In genomic region chr3:138936763-138937689, GRCh38 we compare ENCODE assay signal across 9 cellular contexts. TPM values are rescaled to one million over a fixed set of nuclear protein-coding genes. Genes with fewer than 3 reads are reported as not detected.
DNase-seq lines count a peak whose midpoint lies in the region; ATAC-seq lines count a peak whose summit lies in the region.
"Had no signal": no experiment of that assay in that cellular context is flagged by ENCODE, and none has a peak within 500 bp of the region (broad histone marks: within the 10 kb centered on the region; RNA-seq: fewer than 3 reads in every experiment).

No MANE protein-coding gene starts in this region.

- peak overlapping the region; percentile 12 for H3K27ac Mint-ChIP-seq in activated CD4-positive, alpha-beta T cell treated with anti-CD3 and anti-CD28 coated beads, Interleukin-2, amount 10 ng/mL, durations not matched to agents 24 days and 14 days
- H3K27ac Mint-ChIP-seq in activated CD4-positive, alpha-beta T cell treated with anti-CD3 and anti-CD28 coated beads, Interleukin-2, amount 10 ng/mL, durations not matched to agents 7 days and 5 days: no peak overlapping the region
- no peak overlapping the region for H3K27ac Mint-ChIP-seq in activated T-cell treated with anti-CD3 and anti-CD28 coated beads, Interleukin-2, amount 50 U/mL, for 72 hours
- H3K27ac Mint-ChIP-seq in stimulated activated effector memory CD8-positive, alpha-beta T cell treated with anti-CD3 and anti-CD28 coated beads, Interleukin-12 subunit alpha, Interleukin-12 subunit beta, amount 100 ng/mL, for 72 hours: no peak overlapping the region
- H3K27ac Mint-ChIP-seq: progenitor cell of endocrine pancreas had no signal

- peaks cover 85% of the 10 kb centered on the region for H3K27me3 ChIP-seq in iPS-18a (ENCODE audit: control insufficient read depth, insufficient read depth, low read length)

- no peaks in the 10 kb centered on the region for H3K9me3 Mint-ChIP-seq in activated CD4-positive, alpha-beta T cell treated with anti-CD3 and anti-CD28 coated beads, Interleukin-2, amount 10 ng/mL, durations not matched to agents 24 days and 14 days
- no peaks in the 10 kb centered on the region for H3K9me3 Mint-ChIP-seq in activated CD4-positive, alpha-beta T cell treated with anti-CD3 and anti-CD28 coated beads, Interleukin-2, amount 10 ng/mL, durations not matched to agents 7 days and 5 days
- no peaks in the 10 kb centered on the region for H3K9me3 Mint-ChIP-seq in activated T-cell treated with anti-CD3 and anti-CD28 coated beads, Interleukin-2, amount 50 U/mL, for 72 hours
- no peaks in the 10 kb centered on the region for H3K9me3 Mint-ChIP-seq in stimulated activated effector memory CD8-positive, alpha-beta T cell treated with anti-CD3 and anti-CD28 coated beads, Interleukin-12 subunit alpha, Interleukin-12 subunit beta, amount 100 ng/mL, for 72 hours

- in situ Hi-C loops in KBM-7 (cut with MboI; ENCODE audit: low pct_unique_long_range_greater_than_20kb, low sequenced_read_pairs): loop anchor here (25.0 kb wide), 1 partner anchor 475 kb away; no protein-coding TSS in a partner anchor

- no peak overlapping the region for H3K9ac ChIP-seq in iPS-18a (ENCODE audit: low read length)

- H3K9me3 ChIP-seq in iPS-18a (ENCODE audit: control insufficient read depth, low read depth, low read length): no peaks in the 10 kb centered on the region

- no peaks in the 10 kb centered on the region for H3K36me3 ChIP-seq in iPS-18a (ENCODE audit: control insufficient read depth, low read depth, low read length)

- H3K4me1 Mint-ChIP-seq in activated CD4-positive, alpha-beta T cell treated with anti-CD3 and anti-CD28 coated beads, Interleukin-2, amount 10 ng/mL, durations not matched to agents 24 days and 14 days: peaks cover 14% of the 10 kb centered on the region
- H3K4me1 Mint-ChIP-seq in activated CD4-positive, alpha-beta T cell treated with anti-CD3 and anti-CD28 coated beads, Interleukin-2, amount 10 ng/mL, durations not matched to agents 7 days and 5 days: peaks cover 20% of the 10 kb centered on the region
- H3K4me1 Mint-ChIP-seq in activated T-cell treated with anti-CD3 and anti-CD28 coated beads, Interleukin-2, amount 50 U/mL, for 72 hours (ENCODE audit: low read depth): peaks cover 28% of the 10 kb centered on the region
- peaks cover 34% of the 10 kb centered on the region for H3K4me1 Mint-ChIP-seq in stimulated activated effector memory CD8-positive, alpha-beta T cell treated with anti-CD3 and anti-CD28 coated beads, Interleukin-12 subunit alpha, Interleukin-12 subunit beta, amount 100 ng/mL, for 72 hours

- H3K4me3 ChIP-seq in iPS-18a (ENCODE audit: low read length): peak overlapping the region; percentile 58

- H3K27me3 Mint-ChIP-seq in activated CD4-positive, alpha-beta T cell treated with anti-CD3 and anti-CD28 coated beads, Interleukin-2, amount 10 ng/mL, durations not matched to agents 24 days and 14 days: peaks cover 82% of the 10 kb centered on the region
- peaks cover 84% of the 10 kb centered on the region for H3K27me3 Mint-ChIP-seq in activated CD4-positive, alpha-beta T cell treated with anti-CD3 and anti-CD28 coated beads, Interleukin-2, amount 10 ng/mL, durations not matched to agents 7 days and 5 days
- H3K27me3 Mint-ChIP-seq in activated T-cell treated with anti-CD3 and anti-CD28 coated beads, Interleukin-2, amount 50 U/mL, for 72 hours (ENCODE audit: low read depth): peaks cover 93% of the 10 kb centered on the region

- H3K4me1 ChIP-seq in iPS-18a (ENCODE audit: control insufficient read depth, low read depth, low read length): peaks cover 18% of the 10 kb centered on the region

- CTCF ChIA-PET in activated CD4-positive, alpha-beta T cell treated with anti-CD3 and anti-CD28 coated beads, Interleukin-2, amount 10 ng/mL, durations not matched to agents 7 days and 5 days (lab: Charles Lee): interaction anchor here (0.6 to 7.1 kb wide), 12 partner anchors 8 to 344 kb away, joined by 3 to 39 read pairs (median 6); partner anchors contain the start of genes FOXL2 and FOXL2NB

- no peak overlapping the region for H3K4me3 Mint-ChIP-seq in activated CD4-positive, alpha-beta T cell treated with anti-CD3 and anti-CD28 coated beads, Interleukin-2, amount 10 ng/mL, durations not matched to agents 24 days and 14 days
- H3K4me3 Mint-ChIP-seq in activated CD4-positive, alpha-beta T cell treated with anti-CD3 and anti-CD28 coated beads, Interleukin-2, amount 10 ng/mL, durations not matched to agents 7 days and 5 days: no peak overlapping the region
- H3K4me3 Mint-ChIP-seq in activated T-cell treated with anti-CD3 and anti-CD28 coated beads, Interleukin-2, amount 50 U/mL, for 72 hours: peak overlapping the region; percentile 87 to 89
- H3K4me3 Mint-ChIP-seq in stimulated activated effector memory CD8-positive, alpha-beta T cell treated with anti-CD3 and anti-CD28 coated beads, Interleukin-12 subunit alpha, Interleukin-12 subunit beta, amount 100 ng/mL, for 72 hours: peak overlapping the region; percentile 68

- DNase-seq in activated CD4-positive, alpha-beta T cell treated with anti-CD3 and anti-CD28 coated beads, Interleukin-2, amount 10 ng/mL, durations not matched to agents 24 days and 14 days: no peak
- DNase-seq in activated CD4-positive, alpha-beta T cell treated with anti-CD3 and anti-CD28 coated beads, Interleukin-2, amount 10 ng/mL, durations not matched to agents 7 days and 5 days: no peak
- no peak for DNase-seq in activated T-cell treated with anti-CD3 and anti-CD28 coated beads, Interleukin-2, amount 50 U/mL, for 72 hours
- no peak for DNase-seq in stimulated activated effector memory CD8-positive, alpha-beta T cell treated with anti-CD3 and anti-CD28 coated beads, Interleukin-12 subunit alpha, Interleukin-12 subunit beta, amount 100 ng/mL, for 72 hours (ENCODE audit: low spot score in 2 of 2)
- DNase-seq in KBM-7 (no peak), NCI-H2029 (lab: John Stamatoyannopoulos, UW) (no peak), NCI-H2107 (lab: John Stamatoyannopoulos, UW) (no peak)

- H3K36me3 Mint-ChIP-seq in activated CD4-positive, alpha-beta T cell treated with anti-CD3 and anti-CD28 coated beads, Interleukin-2, amount 10 ng/mL, durations not matched to agents 24 days and 14 days (ENCODE audit: low read depth): no peaks in the 10 kb centered on the region
- no peaks in the 10 kb centered on the region for H3K36me3 Mint-ChIP-seq in activated CD4-positive, alpha-beta T cell treated with anti-CD3 and anti-CD28 coated beads, Interleukin-2, amount 10 ng/mL, durations not matched to agents 7 days and 5 days (ENCODE audit: low read depth)
- H3K36me3 Mint-ChIP-seq in activated T-cell treated with anti-CD3 and anti-CD28 coated beads, Interleukin-2, amount 50 U/mL, for 72 hours (ENCODE audit: insufficient read depth in 2 of 2): no peaks in the 10 kb centered on the region
- no peaks in the 10 kb centered on the region for H3K36me3 Mint-ChIP-seq in stimulated activated effector memory CD8-positive, alpha-beta T cell treated with anti-CD3 and anti-CD28 coated beads, Interleukin-12 subunit alpha, Interleukin-12 subunit beta, amount 100 ng/mL, for 72 hours

- no peak for ATAC-seq in activated T-cell treated with anti-CD3 and anti-CD28 coated beads, Interleukin-2, amount 50 U/mL, for 72 hours (replicated peaks in 1 of 2)
- peak; percentile 2 for ATAC-seq in stimulated activated effector memory CD8-positive, alpha-beta T cell treated with anti-CD3 and anti-CD28 coated beads, Interleukin-12 subunit alpha, Interleukin-12 subunit beta, amount 100 ng/mL, for 72 hours

- intact Hi-C loops in activated CD4-positive, alpha-beta T cell treated with anti-CD3 and anti-CD28 coated beads, Interleukin-2, amount 10 ng/mL, durations not matched to agents 24 days and 14 days (cut with micrococcal nuclease): loop anchor here (1.0 to 2.0 kb wide), 2 partner anchors 9 to 392 kb away; no protein-coding TSS in a partner anchor

- POLR2A ChIA-PET in activated CD4-positive, alpha-beta T cell treated with anti-CD3 and anti-CD28 coated beads, Interleukin-2, amount 10 ng/mL, durations not matched to agents 7 days and 5 days (lab: Charles Lee): no interaction called here

- no peak overlapping the region for H3K27ac ChIP-seq in iPS-18a (ENCODE audit: low read length)

RNA-seq across cellular contexts. Expression of gene FOXL2, which starts 9.9 kb away (rescaled TPM):
- not detected in 2 replicates for total RNA-seq in activated CD4-positive, alpha-beta T cell treated with anti-CD3 and anti-CD28 coated beads, Interleukin-2, amount 10 ng/mL, durations not matched to agents 24 days and 14 days
- total RNA-seq in activated CD4-positive, alpha-beta T cell treated with anti-CD3 and anti-CD28 coated beads, Interleukin-2, amount 10 ng/mL, durations not matched to agents 7 days and 5 days: not detected
- total RNA-seq in activated T-cell treated with anti-CD3 and anti-CD28 coated beads, Interleukin-2, amount 50 U/mL, for 72 hours: under 1 TPM; 0.12 to 0.16 TPM

RNA-seq across cellular contexts. Expression of gene FOXL2NB, which starts 10.0 kb away (rescaled TPM):
- total RNA-seq in activated CD4-positive, alpha-beta T cell treated with anti-CD3 and anti-CD28 coated beads, Interleukin-2, amount 10 ng/mL, durations not matched to agents 24 days and 14 days: not detected in 2 replicates
- total RNA-seq in activated CD4-positive, alpha-beta T cell treated with anti-CD3 and anti-CD28 coated beads, Interleukin-2, amount 10 ng/mL, durations not matched to agents 7 days and 5 days: not detected
- not detected for total RNA-seq in activated T-cell treated with anti-CD3 and anti-CD28 coated beads, Interleukin-2, amount 50 U/mL, for 72 hours
- total RNA-seq: progenitor cell of endocrine pancreas had no signal

Comparison
In these comparisons a context has a peak if more than half of its experiments do, and no peak if none do; other contexts are left out.
1. H3K4me3 Mint-ChIP-seq: peak in activated T-cell treated with anti-CD3 and anti-CD28 coated beads, Interleukin-2, amount 50 U/mL, for 72 hours (2 of 2) and stimulated activated effector memory CD8-positive, alpha-beta T cell treated with anti-CD3 and anti-CD28 coated beads, Interleukin-12 subunit alpha, Interleukin-12 subunit beta, amount 100 ng/mL, for 72 hours (single experiment); none in activated CD4-positive, alpha-beta T cell treated with anti-CD3 and anti-CD28 coated beads, Interleukin-2, amount 10 ng/mL, durations not matched to agents 24 days and 14 days (single experiment) and activated CD4-positive, alpha-beta T cell treated with anti-CD3 and anti-CD28 coated beads, Interleukin-2, amount 10 ng/mL, durations not matched to agents 7 days and 5 days (single experiment).